8 cellular contexts compared by ENCODE assay signal in the genomic region with DNA sequence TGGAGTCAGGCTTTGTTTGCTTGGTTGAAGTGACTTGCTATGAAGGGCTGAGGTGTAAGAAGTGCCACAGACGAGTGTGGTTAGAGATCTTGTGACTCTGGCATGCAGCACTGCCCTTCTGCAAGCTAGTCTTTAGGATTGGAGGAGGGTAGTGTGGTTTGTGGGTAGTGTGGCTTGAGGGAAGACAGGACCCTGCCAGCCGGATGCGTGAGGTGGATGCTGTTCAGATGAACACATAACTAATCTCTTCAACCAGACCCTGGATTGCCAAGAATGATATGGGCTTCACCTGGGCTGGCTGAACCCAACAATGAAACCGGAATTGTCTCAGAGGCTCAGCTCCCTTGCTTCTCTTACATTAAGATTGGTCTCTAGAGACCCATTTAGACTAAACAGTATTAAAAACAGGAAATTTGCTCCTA.
A peak's percentile ranks its signal among the peaks of the same experiment; 100 is the strongest.
DNase-seq lines count a peak whose midpoint lies in the region; ATAC-seq lines count a peak whose summit lies in the region.

No MANE protein-coding gene starts in this region.

- peak overlapping the region; percentile 76 to 96 (median 86) for H3K4me2 ChIP-seq in BLaER1 treated with 17β-estradiol and CSF1 and Interleukin-3, amounts not matched to agents 10 nM and 100 nM

- H3K4me3 ChIP-seq in BLaER1 treated with 17β-estradiol and CSF1 and Interleukin-3, amounts not matched to agents 10 nM and 100 nM: no peak overlapping the region; a peak in 1 of 20 replicates

- peak overlapping the region in 4 of 11 experiments; percentile 14 to 47 (median 26); a peak in 3 of 22 replicates for H3K9ac ChIP-seq in BLaER1 treated with 17β-estradiol and CSF1 and Interleukin-3, amounts not matched to agents 10 nM and 100 nM

- peak overlapping the region in 9 of 11 experiments; percentile 11 to 60 (median 45); a peak in 15 of 22 replicates for H3K27ac ChIP-seq in BLaER1 treated with 17β-estradiol and CSF1 and Interleukin-3, amounts not matched to agents 10 nM and 100 nM

- no peaks in the 10 kb centered on the region for H4K20me1 ChIP-seq in BLaER1 treated with 17β-estradiol and CSF1 and Interleukin-3, amounts not matched to agents 10 nM and 100 nM

- H3K27me3 ChIP-seq in BLaER1 treated with 17β-estradiol and CSF1 and Interleukin-3, amounts not matched to agents 10 nM and 100 nM: no peaks in the 10 kb centered on the region

- H3K4me1 ChIP-seq in BLaER1 treated with 17β-estradiol and CSF1 and Interleukin-3, amounts not matched to agents 10 nM and 100 nM: peaks cover 54 to 76% (median 68%) of the 10 kb centered on the region in 10 experiments

- peak; percentile 65 for ATAC-seq in GM21786 (IDR thresholded peaks at IDR 0.05; ENCODE audit: unreplicated experiment)

- H3K36me3 ChIP-seq in BLaER1 treated with 17β-estradiol and CSF1 and Interleukin-3, amounts not matched to agents 10 nM and 100 nM: peaks cover 0 to 6% (median 5%) of the 10 kb centered on the region in 11 experiments; a peak in 9 of 22 replicates

- peak; percentile 89 for DNase-seq in RPMI8226
- DNase-seq in astrocyte of the hippocampus (ENCODE audit: low read depth, low spot score): peak; percentile 89
- DNase-seq in stimulated activated CD4-positive, alpha-beta T cell treated with anti-CD3 and anti-CD28 coated beads, Interleukin-2, amount 100 ng/mL, for 48 hours: peak; percentile 13 to 14
- no peak for DNase-seq in NCI-H2171 (lab: John Stamatoyannopoulos, UW)
- no peak for DNase-seq in iPS-NIHi7 (ENCODE audit: extremely low spot score)
- DNase-seq in HuH-7.5 (ENCODE audit: low spot score): no peak

- peaks cover 4 to 9% (median 6%) of the 10 kb centered on the region in 11 experiments; a peak in 17 of 22 replicates for H3K9me3 ChIP-seq in BLaER1 treated with 17β-estradiol and CSF1 and Interleukin-3, amounts not matched to agents 10 nM and 100 nM (replicated peaks in 1 of 11)

Comparison
In these comparisons a context has a peak if more than half of its experiments do, and no peak if none do; other contexts are left out.
1. DNase-seq: peak in RPMI8226 (single experiment), astrocyte of the hippocampus (single experiment) and stimulated activated CD4-positive, alpha-beta T cell treated with anti-CD3 and anti-CD28 coated beads, Interleukin-2, amount 100 ng/mL, for 48 hours (2 of 2); none in NCI-H2171 (single experiment), iPS-NIHi7 (single experiment) and HuH-7.5 (single experiment).